8 cellular contexts compared by ENCODE assay signal in genomic region chrX:72181178-72182125, GRCh38. TPM values are rescaled to one million over a fixed set of nuclear protein-coding genes. Genes with fewer than 3 reads are reported as not detected.
DNase-seq lines count a peak whose midpoint lies in the region; ATAC-seq and TF ChIP-seq lines count a peak whose summit lies in the region.

PIN4 (plus strand) TSS chrX:72181757; CDS start chrX:72181786, 29 bp downstream.

- H3K36me3 ChIP-seq in ascending aorta (no peaks in the 10 kb centered on the region), aorta (ENCODE audit: control insufficient read depth in 1 of 2, insufficient read depth in 2 of 2, low read length in 1 of 2) (no peaks in the 10 kb centered on the region)

- H3K9me3 ChIP-seq in ascending aorta (no peaks in the 10 kb centered on the region), right cardiac atrium (ENCODE audit: control insufficient read depth, low read length) (no peaks in the 10 kb centered on the region), aorta (ENCODE audit: control insufficient read depth, low read length) (no peaks in the 10 kb centered on the region)

- no peak for TF ChIP-seq CTCF in ascending aorta (IDR thresholded peaks at IDR 0.05)

- H3K27me3 ChIP-seq in ascending aorta (no peaks in the 10 kb centered on the region), right cardiac atrium (ENCODE audit: control insufficient read depth, insufficient read depth) (no peaks in the 10 kb centered on the region), aorta (ENCODE audit: control insufficient read depth in 1 of 2, insufficient read depth in 2 of 2, low read length in 1 of 2) (no peaks in the 10 kb centered on the region)

- peak; percentile 90 for ATAC-seq in GM18499 (IDR thresholded peaks at IDR 0.05; ENCODE audit: insufficient read depth, unreplicated experiment)
- ATAC-seq in HG02943 (IDR thresholded peaks at IDR 0.05; ENCODE audit: low read depth, unreplicated experiment) = peak; percentile 96
- ATAC-seq in right cardiac atrium = peak; percentile 99
- peak; percentile 97 for ATAC-seq in aorta (ENCODE audit: low FRiP score)

- intact Hi-C loops in ascending aorta (cut with DNase I) (loop anchor here (1.0 to 5.0 kb wide), 4 partner anchors 49 to 184 kb away; partner anchors contain the start of gene RPS4X), right cardiac atrium (cut with DNase I) (no loop called here), aorta (cut with DNase I) (no loop called here)

- H3K27ac ChIP-seq in ascending aorta (peak within 1 kb of the TSS; percentile 68 to 72), right cardiac atrium (ENCODE audit: low read length) (peak within 1 kb of the TSS; percentile 94), aorta (ENCODE audit: low read depth in 1 of 2, low read length in 2 of 2) (peak within 1 kb of the TSS in 1 of 2 donors; percentile 85)

- DNase-seq in NCI-H187 (lab: John Stamatoyannopoulos, UW) = peak; percentile 88 to 95
- peak; percentile 44 to 95 (median 69) for DNase-seq in T-helper 2 cell
- DNase-seq in ascending aorta (ENCODE audit: low spot score in 2 of 2) = peak; percentile 65 to 94
- peak; percentile 93 to 96 (median 94) for DNase-seq in right cardiac atrium
- peak; percentile 95 for DNase-seq in putamen (ENCODE audit: low spot score)
- DNase-seq in aorta = peak; percentile 92 to 94

- peaks cover 0 to 4% of the 10 kb centered on the region in 2 donors for H3K4me1 ChIP-seq in ascending aorta
- peaks cover 5% of the 10 kb centered on the region for H3K4me1 ChIP-seq in right cardiac atrium (ENCODE audit: control insufficient read depth, insufficient read depth, low read length)
- no peaks in the 10 kb centered on the region for H3K4me1 ChIP-seq in aorta (ENCODE audit: control insufficient read depth in 1 of 2, insufficient read depth in 2 of 2, low read length in 2 of 2)

- H3K4me3 ChIP-seq in ascending aorta = peak within 1 kb of the TSS; percentile 69 to 71
- H3K4me3 ChIP-seq in right cardiac atrium (ENCODE audit: low read length) = peak within 1 kb of the TSS; percentile 83
- peak within 1 kb of the TSS; percentile 67 to 84 for H3K4me3 ChIP-seq in aorta (ENCODE audit: low read length in 2 of 2)

- under 1% methylated on average over 46 of the region's 46 CpGs for WGBS in right cardiac atrium
- WGBS in aorta, 2 donors = 0 to 17% methylated on average over 46 of the region's 46 CpGs

RNA-seq across cellular contexts. Expression of gene PIN4, which starts in this region (rescaled TPM):
- total RNA-seq in ascending aorta (3.6 TPM), right cardiac atrium (10 to 100 TPM in 3 of 4 donors, 1 to 10 TPM in 1; 8.9 to 13.2 (median 10.5) TPM), aorta (1 to 10 TPM; 6.9 to 7.4 TPM)
- polyA plus RNA-seq in right cardiac atrium (22.4 TPM), aorta (10 to 100 TPM; 19.7 to 21.4 TPM)
